Comparison of ENCODE assay signal across 8 cellular contexts in genomic region chr6:51934098-51934497, GRCh38.
A peak's percentile ranks its signal among the peaks of the same experiment; 100 is the strongest.
DNase-seq lines count a peak whose midpoint lies in the region; ATAC-seq and TF ChIP-seq lines count a peak whose summit lies in the region.

No MANE protein-coding gene starts in this region.

- TF ChIP-seq CTCF in retinal pigment epithelial cell (conservative IDR thresholded peaks at IDR 0.05; ENCODE audit: low read depth, low read length), result peak; percentile 15

- ATAC-seq in HG03565 (IDR thresholded peaks at IDR 0.05; ENCODE audit: unreplicated experiment) (no peak), GM18909 (IDR thresholded peaks at IDR 0.05; ENCODE audit: poor library complexity, unreplicated experiment) (no peak)

- H3K4me3 ChIP-seq in retinal pigment epithelial cell (ENCODE audit: low read length), result no peak overlapping the region

- DNase-seq in DMS53 (lab: John Stamatoyannopoulos, UW) (peak; percentile 28), DMS53 treated with DMSO at 0.1 percent for 48 hours (lab: John Stamatoyannopoulos, UW; ENCODE audit: unreplicated experiment) (no peak), HuH-7 (ENCODE audit: low spot score) (peak; percentile 43), SW480 (ENCODE audit: low spot score) (peak; percentile 3), retinal pigment epithelial cell (ENCODE audit: low read depth) (no peak), NCI-H2171 treated with DMSO at 0.1 percent for 48 hours (lab: John Stamatoyannopoulos, UW) (no peak)

Comparison
In these comparisons a context has a peak if more than half of its experiments do, and no peak if none do; other contexts are left out.
1. DNase-seq: peak in DMS53 (single experiment), HuH-7 (single experiment) and SW480 (single experiment); none in DMS53 treated with DMSO at 0.1 percent for 48 hours (single experiment), retinal pigment epithelial cell (single experiment) and NCI-H2171 treated with DMSO at 0.1 percent for 48 hours (single experiment).